In genomic region chr5:150615141-150615699, GRCh38 we compare ENCODE assay signal across 9 cellular contexts. TPM values are rescaled to one million over a fixed set of nuclear protein-coding genes. Genes with fewer than 3 reads are reported as not detected.
DNase-seq lines count a peak whose midpoint lies in the region; ATAC-seq and TF ChIP-seq lines count a peak whose summit lies in the region.
"Had no signal": no experiment of that assay in that cellular context is flagged by ENCODE, and none has a peak within 500 bp of the region (broad histone marks: within the 10 kb centered on the region; RNA-seq: fewer than 3 reads in every experiment).

No MANE protein-coding gene starts in this region.

- TF ChIP-seq POLR2A in tibial nerve (IDR thresholded peaks at IDR 0.05) = no peak

- no peak overlapping the region for H3K4me3 ChIP-seq in lung
- H3K4me3 ChIP-seq in tibial nerve = no peak overlapping the region

- H3K27ac ChIP-seq in lung (ENCODE audit: low read depth in 1 of 2, low read length in 1 of 2) (peak overlapping the region; percentile 17 to 92), tibial nerve (peak overlapping the region; percentile 3 to 67 (median 28))

- ATAC-seq in lung (ENCODE audit: insufficient read depth, low FRiP score) = peak; percentile 53
- ATAC-seq in HG02642 (IDR thresholded peaks at IDR 0.05; ENCODE audit: poor library complexity, unreplicated experiment) = no peak

- H3K4me1 ChIP-seq in lung (ENCODE audit: control insufficient read depth in 2 of 2, insufficient read depth in 2 of 2, low read length in 2 of 2) = peaks cover 50 to 53% of the 10 kb centered on the region in 2 donors
- H3K4me1 ChIP-seq in tibial nerve = peaks cover 0 to 88% (median 57%) of the 10 kb centered on the region in 4 donors

- peak in 1 of 2 donors; percentile 60 for TF ChIP-seq EP300 in tibial nerve (IDR thresholded peaks at IDR 0.05)

- DNase-seq in NCI-H2171 (lab: John Stamatoyannopoulos, UW) (peak; percentile 72), dermis blood vessel endothelial cell (peak; percentile 85), lung (ENCODE audit: low spot score) (peak; percentile 66), tibial nerve (ENCODE audit: low spot score in 2 of 2) (no peak), occipital lobe (lab: John Stamatoyannopoulos, UW) (no peak), NCI-H1105 treated with DMSO at 0.1 percent for 48 hours (lab: John Stamatoyannopoulos, UW) (no peak)
- no peak for DNase-seq in activated CD8-positive, alpha-beta memory T cell treated with anti-CD3 and anti-CD28 coated beads for 24 hours
- DNase-seq: NCI-H510A had no signal

- 33 to 54% methylated on average over 17 of the region's 17 CpGs for WGBS in lung, 2 donors
- whole genome bisulfite sequencing in tibial nerve, 2 donors = 11 to 28% methylated on average over 16 to 17 of the region's 17 CpGs

- H3K36me3 ChIP-seq in lung (ENCODE audit: control insufficient read depth in 2 of 2, insufficient read depth in 2 of 2, low read length in 2 of 2) = no peaks in the 10 kb centered on the region
- H3K36me3 ChIP-seq in tibial nerve = no peaks in the 10 kb centered on the region

- H3K27me3 ChIP-seq in lung (ENCODE audit: control insufficient read depth, insufficient read depth) (no peaks in the 10 kb centered on the region), tibial nerve (no peaks in the 10 kb centered on the region)

- H3K9me3 ChIP-seq in lung (ENCODE audit: control insufficient read depth in 2 of 2, insufficient read depth in 1 of 2, low read length in 1 of 2) (no peaks in the 10 kb centered on the region), tibial nerve (no peaks in the 10 kb centered on the region)

- TF ChIP-seq CTCF in lung (IDR thresholded peaks at IDR 0.05; ENCODE audit: control extremely low read depth, extremely low read depth) (no peak), tibial nerve (IDR thresholded peaks at IDR 0.05) (no peak)

RNA-seq across cellular contexts. Expression of gene SYNPO, which starts 25.2 kb away (rescaled TPM):
- 14.6 and 19.1 TPM in 2 replicates for total RNA-seq in dermis blood vessel endothelial cell
- 100 to 1,000 TPM in 1 of 2 donors, 10 to 100 TPM in 1; 10.3 to 111 TPM for total RNA-seq in lung
- polyA plus RNA-seq in lung = 10 to 100 TPM; 41.0 to 43.8 TPM
- 10 to 100 TPM; 58.4 to 71.5 (median 63.5) TPM for total RNA-seq in tibial nerve
- total RNA-seq in occipital lobe = 5.8 TPM

RNA-seq across cellular contexts. Expression of gene MYOZ3, which starts 45.8 kb away (rescaled TPM):
- total RNA-seq in dermis blood vessel endothelial cell = 0.17 and 0.37 TPM in 2 replicates
- 1 to 10 TPM in 1 of 2 donors, under 1 TPM in 1; 0.55 to 2.4 TPM for total RNA-seq in lung
- under 1 TPM; 0.39 to 0.40 TPM for polyA plus RNA-seq in lung
- 1 to 10 TPM in 3 of 4 donors, under 1 TPM in 1; 0.30 to 9.0 (median 4.6) TPM for total RNA-seq in tibial nerve
- total RNA-seq in occipital lobe = 1.7 TPM

Comparison
In these comparisons a context has a peak if more than half of its experiments do, and no peak if none do; other contexts are left out.
1. DNase-seq: peak in NCI-H2171 (single experiment), dermis blood vessel endothelial cell (single experiment) and lung (single experiment); none in tibial nerve (0 of 2), occipital lobe (single experiment), activated CD8-positive, alpha-beta memory T cell treated with anti-CD3 and anti-CD28 coated beads for 24 hours (single experiment) and NCI-H1105 treated with DMSO at 0.1 percent for 48 hours (single experiment).